In the genomic region with DNA sequence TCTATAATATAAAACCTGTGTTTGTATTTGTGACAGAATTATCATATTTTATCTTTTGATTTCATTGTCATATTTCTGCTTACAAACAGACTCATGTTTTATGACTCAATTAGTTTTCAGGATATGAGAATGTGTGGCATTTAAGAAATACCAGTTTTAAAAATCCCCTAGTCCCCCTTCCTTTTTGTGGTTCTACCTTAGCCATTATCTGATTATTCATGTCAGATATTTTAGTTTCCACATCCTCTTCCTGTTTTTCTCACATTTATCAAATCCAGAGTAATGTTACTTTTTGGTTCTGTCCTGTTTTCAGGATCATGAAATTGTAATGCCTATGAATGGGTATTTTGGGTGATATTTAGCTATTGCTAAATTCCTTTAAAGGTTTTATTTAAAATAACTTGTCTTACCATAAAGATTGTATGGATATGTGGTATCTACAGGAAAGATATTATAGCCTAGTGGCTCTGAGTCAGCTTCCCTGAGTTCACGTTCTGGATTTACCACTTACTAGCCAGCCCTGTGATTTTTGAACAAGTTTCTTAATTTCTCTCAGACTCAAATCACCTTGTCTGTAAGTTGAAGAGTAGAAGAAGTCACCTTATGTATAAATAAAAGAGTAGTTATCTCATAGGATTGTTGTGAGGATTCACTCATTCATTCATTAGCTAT, we compare ENCODE assay signal across 8 cellular contexts.
DNase-seq lines count a peak whose midpoint lies in the region; ATAC-seq and TF ChIP-seq lines count a peak whose summit lies in the region.
"Not testable (repeated sequence)": the region's sequence is repeated elsewhere in the genome, so short reads cannot be mapped to it uniquely, and the experiment has no call there.

No MANE protein-coding gene starts in this region.

- peak overlapping the region; percentile 76 for H3K4me3 Mint-ChIP-seq in activated B cell treated with CpG ODN at 0.5 μM for 24 hours
- H3K4me3 Mint-ChIP-seq in activated naive CD8-positive, alpha-beta T cell treated with anti-CD3 and anti-CD28 coated beads, Interleukin-2, amount 50 U/mL, for 24 hours = peak overlapping the region; percentile 63
- peak overlapping the region; percentile 57 to 60 for H3K4me3 Mint-ChIP-seq in stimulated activated naive CD8-positive, alpha-beta T cell treated with anti-CD3 and anti-CD28 coated beads, Interleukin-15, amount 100 ng/mL, for 72 hours

- peaks cover 37% of the 10 kb centered on the region for H3K36me3 Mint-ChIP-seq in activated B cell treated with CpG ODN at 0.5 μM for 24 hours (ENCODE audit: low read depth)
- H3K36me3 Mint-ChIP-seq in activated naive CD8-positive, alpha-beta T cell treated with anti-CD3 and anti-CD28 coated beads, Interleukin-2, amount 50 U/mL, for 24 hours (ENCODE audit: low read depth) = peaks cover 28% of the 10 kb centered on the region

- POLR2A ChIA-PET in activated B cell treated with CpG ODN at 0.5 μM for 24 hours (lab: Charles Lee) = not testable (repeated sequence)

- TF ChIP-seq CTCF in activated B cell treated with CpG ODN at 0.5 μM for 24 hours (IDR thresholded peaks at IDR 0.05); foreskin keratinocyte (conservative IDR thresholded peaks at IDR 0.05): not testable (repeated sequence)

- not testable (repeated sequence) for H3K27me3 Mint-ChIP-seq in activated B cell treated with CpG ODN at 0.5 μM for 24 hours; activated naive CD8-positive, alpha-beta T cell treated with anti-CD3 and anti-CD28 coated beads, Interleukin-2, amount 50 U/mL, for 24 hours; stimulated activated naive CD8-positive, alpha-beta T cell treated with anti-CD3 and anti-CD28 coated beads, Interleukin-15, amount 100 ng/mL, for 72 hours

- H3K27ac Mint-ChIP-seq in activated B cell treated with CpG ODN at 0.5 μM for 24 hours = peak overlapping the region; percentile 96
- H3K27ac Mint-ChIP-seq in activated naive CD8-positive, alpha-beta T cell treated with anti-CD3 and anti-CD28 coated beads, Interleukin-2, amount 50 U/mL, for 24 hours = peak overlapping the region; percentile 89
- peak overlapping the region; percentile 71 to 89 for H3K27ac Mint-ChIP-seq in stimulated activated naive CD8-positive, alpha-beta T cell treated with anti-CD3 and anti-CD28 coated beads, Interleukin-15, amount 100 ng/mL, for 72 hours

- H3K27me3 ChIP-seq in foreskin keratinocyte = not testable (repeated sequence)

- ATAC-seq in GM21423 (IDR thresholded peaks at IDR 0.05; ENCODE audit: unreplicated experiment) = peak; percentile 51
- peak; percentile 51 for ATAC-seq in HG03342 (IDR thresholded peaks at IDR 0.05; ENCODE audit: unreplicated experiment)
- peak; percentile 72 for ATAC-seq in activated B cell treated with CpG ODN at 0.5 μM for 24 hours (ENCODE audit: low read depth)
- ATAC-seq in activated naive CD8-positive, alpha-beta T cell treated with anti-CD3 and anti-CD28 coated beads, Interleukin-2, amount 50 U/mL, for 24 hours = peak; percentile 79
- peak; percentile 57 for ATAC-seq in foreskin keratinocyte
- peak; percentile 95 for ATAC-seq in stimulated activated naive CD8-positive, alpha-beta T cell treated with anti-CD3 and anti-CD28 coated beads, Interleukin-15, amount 100 ng/mL, for 72 hours

- DNase-seq in ELR (ENCODE audit: low read depth) (peak; percentile 70), NCI-H226 (peak; percentile 36), foreskin keratinocyte (peak; percentile 46 to 72)
- DNase-seq in activated B cell treated with CpG ODN at 0.5 μM for 24 hours; activated naive CD8-positive, alpha-beta T cell treated with anti-CD3 and anti-CD28 coated beads, Interleukin-2, amount 50 U/mL, for 24 hours; stimulated activated naive CD8-positive, alpha-beta T cell treated with anti-CD3 and anti-CD28 coated beads, Interleukin-15, amount 100 ng/mL, for 72 hours: not testable (repeated sequence)

- peak overlapping the region; percentile 98 for H3K27ac ChIP-seq in foreskin keratinocyte

- not testable (repeated sequence) for H3K9me3 Mint-ChIP-seq in activated B cell treated with CpG ODN at 0.5 μM for 24 hours; activated naive CD8-positive, alpha-beta T cell treated with anti-CD3 and anti-CD28 coated beads, Interleukin-2, amount 50 U/mL, for 24 hours; stimulated activated naive CD8-positive, alpha-beta T cell treated with anti-CD3 and anti-CD28 coated beads, Interleukin-15, amount 100 ng/mL, for 72 hours

- intact Hi-C loops in activated B cell treated with CpG ODN at 0.5 μM for 24 hours (cut with micrococcal nuclease) = not testable (repeated sequence)

- H3K4me1 ChIP-seq in foreskin keratinocyte = peaks cover 11% of the 10 kb centered on the region

- peaks cover 21% of the 10 kb centered on the region for H3K4me1 Mint-ChIP-seq in activated B cell treated with CpG ODN at 0.5 μM for 24 hours
- peaks cover 15% of the 10 kb centered on the region for H3K4me1 Mint-ChIP-seq in activated naive CD8-positive, alpha-beta T cell treated with anti-CD3 and anti-CD28 coated beads, Interleukin-2, amount 50 U/mL, for 24 hours
- peaks cover 12% of the 10 kb centered on the region for H3K4me1 Mint-ChIP-seq in stimulated activated naive CD8-positive, alpha-beta T cell treated with anti-CD3 and anti-CD28 coated beads, Interleukin-15, amount 100 ng/mL, for 72 hours

- CTCF ChIA-PET in activated B cell treated with CpG ODN at 0.5 μM for 24 hours (lab: Charles Lee) = not testable (repeated sequence)
